Comparison of ENCODE assay signal across 28 cellular contexts in genomic region chr11:129729823-129730222, GRCh38.
"Had no signal": no experiment of that assay in that cellular context is flagged by ENCODE, and none has a peak within 500 bp of the region (broad histone marks: within the 10 kb centered on the region; RNA-seq: fewer than 3 reads in every experiment).

No MANE protein-coding gene starts in this region.

- H3K9me3 ChIP-seq: ascending aorta had no signal

- H3K27me3 ChIP-seq: ascending aorta had no signal

- FAIRE-seq: TTC549 had no signal

- H3K36me3 ChIP-seq: ascending aorta, cardiac muscle cell had no signal

- H3K4me1 ChIP-seq: ascending aorta had no signal

- H3K27ac ChIP-seq: ascending aorta, cardiac muscle cell had no signal

- ATAC-seq: activated CD8-positive, alpha-beta memory T cell treated with anti-CD3 and anti-CD28 coated beads, Interleukin-2, amount 10 ng/mL, durations not matched to agents 7 days and 5 days; activated CD8-positive, alpha-beta T cell treated with anti-CD3 and anti-CD28 coated beads, Interleukin-2, amount 10 ng/mL, durations not matched to agents 7 days and 5 days; activated naive CD8-positive, alpha-beta T cell treated with anti-CD3 and anti-CD28 coated beads, Interleukin-2, amount 50 U/mL, for 24 hours had no signal

- DNase-seq: activated B cell treated with CpG ODN at 0.5 μM for 24 hours; activated CD4-positive, alpha-beta memory T cell treated with anti-CD3 and anti-CD28 coated beads for 36 hours; activated CD4-positive, alpha-beta T cell treated with anti-CD3 and anti-CD28 coated beads for 4 hours; activated CD4-positive, alpha-beta T cell treated with anti-CD3 and anti-CD28 coated beads, Interleukin-2, amount 50 U/mL, for 1 hour; activated CD4-positive, alpha-beta T cell treated with anti-CD3 and anti-CD28 coated beads, Interleukin-2, amount 50 U/mL, for 4 hours; activated CD4-positive, CD25-positive, alpha-beta regulatory T cell treated with anti-CD3 and anti-CD28 coated beads, Interleukin-2, amount 50 U/mL, for 72 hours; activated CD8-positive, alpha-beta memory T cell treated with anti-CD3 and anti-CD28 coated beads for 24 hours; activated CD8-positive, alpha-beta memory T cell treated with anti-CD3 and anti-CD28 coated beads, Interleukin-2, amount 10 ng/mL, durations not matched to agents 7 days and 5 days; activated CD8-positive, alpha-beta memory T cell treated with anti-CD3 and anti-CD28 coated beads, Interleukin-2, amount 50 U/mL, for 48 hours; activated CD8-positive, alpha-beta T cell treated with anti-CD3 and anti-CD28 coated beads, Interleukin-2, amount 10 ng/mL, durations not matched to agents 7 days and 5 days; activated effector memory CD4-positive, alpha-beta T cell treated with Interleukin-2 at 50 U/mL for 16 hours; activated gamma-delta T cell; activated naive CD4-positive, alpha-beta T cell treated with anti-CD3 and anti-CD28 coated beads, Interleukin-2, amount 10 ng/mL, durations not matched to agents 7 days and 5 days; activated naive CD4-positive, alpha-beta T cell treated with Interleukin-2 at 50 U/mL for 16 hours; activated naive CD8-positive, alpha-beta T cell treated with anti-CD3 and anti-CD28 coated beads, Interleukin-2, amount 10 ng/mL, durations not matched to agents 7 days and 5 days; activated naive CD8-positive, alpha-beta T cell treated with anti-CD3 and anti-CD28 coated beads, Interleukin-2, amount 50 U/mL, for 24 hours; activated T-cell treated with anti-CD3 and anti-CD28 coated beads, Interleukin-2, amount 50 U/mL, for 24 hours; activated T-cell treated with anti-CD3 and anti-CD28 coated beads, Interleukin-2, amount 50 U/mL, for 48 hours; amygdala; anterior cingulate cortex; caudate nucleus; cerebellar nuclear complex; T-helper 1 cell; T-helper 2 cell; T-helper 9 cell had no signal

- H3K4me3 ChIP-seq: ascending aorta, cardiac muscle cell had no signal
